Comparison of ENCODE assay signal across 19 cellular contexts in the genomic region with DNA sequence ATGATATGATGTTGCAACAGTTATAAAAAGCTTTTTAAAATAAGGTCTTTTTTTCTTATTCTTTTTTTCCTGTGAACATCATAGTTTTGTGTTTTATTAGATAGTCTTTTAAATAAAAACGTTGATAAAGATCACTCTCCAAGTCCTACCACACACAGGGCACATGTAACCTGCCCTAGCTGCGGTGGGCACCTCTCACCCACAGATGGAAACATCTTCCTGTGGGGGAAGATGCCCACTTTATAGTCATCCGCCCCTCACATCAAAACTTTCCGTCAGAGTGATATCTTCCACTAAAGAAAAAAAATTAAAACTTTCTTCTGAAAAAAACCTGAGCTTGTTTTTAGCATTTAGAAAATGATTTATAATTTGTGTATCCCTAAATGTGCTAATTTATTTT. TPM values are rescaled to one million over a fixed set of nuclear protein-coding genes. Genes with fewer than 3 reads are reported as not detected.
DNase-seq lines count a peak whose midpoint lies in the region; ATAC-seq and TF ChIP-seq lines count a peak whose summit lies in the region.
"Had no signal": no experiment of that assay in that cellular context is flagged by ENCODE, and none has a peak within 500 bp of the region (broad histone marks: within the 10 kb centered on the region; RNA-seq: fewer than 3 reads in every experiment).

No MANE protein-coding gene starts in this region.

- no peak overlapping the region for H3K27ac ChIP-seq in esophagus squamous epithelium
- H3K27ac ChIP-seq: 22Rv1, cardiac muscle cell, right lobe of liver had no signal

- H3K27me3 ChIP-seq in esophagus squamous epithelium: peaks cover 0 to 25% (median 0%) of the 10 kb centered on the region in 4 donors
- H3K27me3 ChIP-seq: cardiac muscle cell had no signal

- H3K9me3 Mint-ChIP-seq in T-helper 2 cell treated with Interferon-gamma antibody and Interleukin-4, amounts not matched to agents 5 μg/mL and 100 μg/mL, for 36 hours: no peaks in the 10 kb centered on the region
- peaks cover 4% of the 10 kb centered on the region for H3K9me3 Mint-ChIP-seq in activated naive CD8-positive, alpha-beta T cell treated with anti-CD3 and anti-CD28 coated beads for 36 hours
- H3K9me3 Mint-ChIP-seq: HFFc6 had no signal

- H3K9me3 ChIP-seq in esophagus squamous epithelium: no peaks in the 10 kb centered on the region
- H3K9me3 ChIP-seq: right lobe of liver had no signal

- no peak overlapping the region for H3K27ac Mint-ChIP-seq in T-helper 2 cell treated with Interferon-gamma antibody and Interleukin-4, amounts not matched to agents 5 μg/mL and 100 μg/mL, for 36 hours
- peak overlapping the region; percentile 89 for H3K27ac Mint-ChIP-seq in activated naive CD8-positive, alpha-beta T cell treated with anti-CD3 and anti-CD28 coated beads for 36 hours
- H3K27ac Mint-ChIP-seq: HFFc6 had no signal

- ATAC-seq in GM18868 (IDR thresholded peaks at IDR 0.05; ENCODE audit: unreplicated experiment): no peak
- ATAC-seq: left colon, Panc1, right lobe of liver had no signal

- WGBS in esophagus squamous epithelium, 2 donors: 52 to 66% methylated on average over 4 of the region's 4 CpGs

- H3K4me1 ChIP-seq in esophagus squamous epithelium: peaks cover 0 to 6% (median 0%) of the 10 kb centered on the region in 3 donors
- H3K4me1 ChIP-seq: right lobe of liver had no signal

- TF ChIP-seq CTCF in esophagus squamous epithelium (IDR thresholded peaks at IDR 0.05): no peak

- H3K4me3 Mint-ChIP-seq in T-helper 2 cell treated with Interferon-gamma antibody and Interleukin-4, amounts not matched to agents 5 μg/mL and 100 μg/mL, for 36 hours: no peak overlapping the region
- no peak overlapping the region for H3K4me3 Mint-ChIP-seq in activated naive CD8-positive, alpha-beta T cell treated with anti-CD3 and anti-CD28 coated beads for 36 hours
- H3K4me3 Mint-ChIP-seq: HFFc6 had no signal

- no peaks in the 10 kb centered on the region for H3K36me3 ChIP-seq in esophagus squamous epithelium
- H3K36me3 ChIP-seq: cardiac muscle cell, right lobe of liver had no signal

- no peak overlapping the region for H3K4me3 ChIP-seq in esophagus squamous epithelium
- H3K4me3 ChIP-seq: cardiac muscle cell, right lobe of liver had no signal

- H3K27me3 Mint-ChIP-seq in T-helper 2 cell treated with Interferon-gamma antibody and Interleukin-4, amounts not matched to agents 5 μg/mL and 100 μg/mL, for 36 hours (ENCODE audit: low read depth): no peaks in the 10 kb centered on the region
- H3K27me3 Mint-ChIP-seq in activated naive CD8-positive, alpha-beta T cell treated with anti-CD3 and anti-CD28 coated beads for 36 hours: no peaks in the 10 kb centered on the region

- intact Hi-C loops in esophagus squamous epithelium (cut with DNase I): no loop called here

- DNase-seq in T-helper 2 cell (peak in 4 of 5 experiments; percentile 5 to 82 (median 34)), esophagus squamous epithelium (lab: John Stamatoyannopoulos, UW) (no peak), NCI-H524 (lab: John Stamatoyannopoulos, UW) (no peak)
- no peak for DNase-seq in T-helper 2 cell treated with Interferon-gamma antibody and Interleukin-4, amounts not matched to agents 5 μg/mL and 100 μg/mL, for 36 hours (ENCODE audit: low spot score)
- DNase-seq in activated CD8-positive, alpha-beta memory T cell treated with anti-CD3 and anti-CD28 coated beads for 4 hours (ENCODE audit: low read depth in 2 of 2): peak; percentile 38 to 67
- DNase-seq in activated naive CD8-positive, alpha-beta T cell treated with anti-CD3 and anti-CD28 coated beads for 36 hours: peak; percentile 61
- DNase-seq in stimulated activated CD8-positive, alpha-beta memory T cell treated with anti-CD3 and anti-CD28 coated beads, Interleukin-15, amount 100 ng/mL, for 48 hours (ENCODE audit: low read depth in 2 of 2): peak; percentile 36 to 37
- DNase-seq: C1 segment of cervical spinal cord, HFFc6, hippocampal formation, left colon, NCI-H82, occipital lobe, right lobe of liver, trophoblast cell had no signal

- no peak for TF ChIP-seq POLR2A in esophagus squamous epithelium (IDR thresholded peaks at IDR 0.05)

- H3K4me1 Mint-ChIP-seq in T-helper 2 cell treated with Interferon-gamma antibody and Interleukin-4, amounts not matched to agents 5 μg/mL and 100 μg/mL, for 36 hours (ENCODE audit: low read depth): peaks cover 15% of the 10 kb centered on the region
- peaks cover 68% of the 10 kb centered on the region for H3K4me1 Mint-ChIP-seq in activated naive CD8-positive, alpha-beta T cell treated with anti-CD3 and anti-CD28 coated beads for 36 hours

- H3K36me3 Mint-ChIP-seq in T-helper 2 cell treated with Interferon-gamma antibody and Interleukin-4, amounts not matched to agents 5 μg/mL and 100 μg/mL, for 36 hours (ENCODE audit: low read depth): no peaks in the 10 kb centered on the region
- H3K36me3 Mint-ChIP-seq in activated naive CD8-positive, alpha-beta T cell treated with anti-CD3 and anti-CD28 coated beads for 36 hours: peaks cover 41% of the 10 kb centered on the region

RNA-seq across cellular contexts. Expression of a gene that starts 24.8 kb away (rescaled TPM):
- 100 to 1,000 TPM; 146 to 149 TPM for total RNA-seq in activated naive CD8-positive, alpha-beta T cell treated with anti-CD3 and anti-CD28 coated beads for 36 hours
- total RNA-seq in esophagus squamous epithelium: under 1 TPM in 2 of 4 donors, not detected in 2; 0.15 to 0.19 TPM
- total RNA-seq: cardiac muscle cell, HFFc6, occipital lobe had no signal

RNA-seq across cellular contexts. Expression of a gene that starts 45.7 kb away (rescaled TPM):
- total RNA-seq in activated naive CD8-positive, alpha-beta T cell treated with anti-CD3 and anti-CD28 coated beads for 36 hours: 100 to 1,000 TPM; 565 to 569 TPM
- total RNA-seq in esophagus squamous epithelium: 100 to 1,000 TPM in 3 of 4 donors, 10 to 100 TPM in 1; 93.9 to 156 (median 129) TPM

Comparison
In these comparisons a context has a peak if more than half of its experiments do, and no peak if none do; other contexts are left out.
1. DNase-seq: peak in T-helper 2 cell (4 of 5), activated CD8-positive, alpha-beta memory T cell treated with anti-CD3 and anti-CD28 coated beads for 4 hours (2 of 2), activated naive CD8-positive, alpha-beta T cell treated with anti-CD3 and anti-CD28 coated beads for 36 hours (single experiment) and stimulated activated CD8-positive, alpha-beta memory T cell treated with anti-CD3 and anti-CD28 coated beads, Interleukin-15, amount 100 ng/mL, for 48 hours (2 of 2); none in T-helper 2 cell treated with Interferon-gamma antibody and Interleukin-4, amounts not matched to agents 5 μg/mL and 100 μg/mL, for 36 hours (single experiment), esophagus squamous epithelium (single experiment) and NCI-H524 (0 of 2).
2. RNA of a gene that starts 24.8 kb away (total RNA-seq): 146 to 149 TPM in activated naive CD8-positive, alpha-beta T cell treated with anti-CD3 and anti-CD28 coated beads for 36 hours; 0.15 to 0.19 TPM in esophagus squamous epithelium; every median in the first group is over 100 times any median in the second.